In genomic region chrX:147217334-147217733, GRCh38 we compare ENCODE assay signal across 25 cellular contexts.
"Had no signal": no experiment of that assay in that cellular context is flagged by ENCODE, and none has a peak within 500 bp of the region (broad histone marks: within the 10 kb centered on the region; RNA-seq: fewer than 3 reads in every experiment).

No MANE protein-coding gene starts in this region.

- H3K27ac ChIP-seq: left lung, lower lobe of right lung, ovary, prostate gland, skin epidermis, testis, thyroid gland, transverse colon, upper lobe of left lung, vagina had no signal

- ATAC-seq: left colon; left lung; lower lobe of right lung; mucosa of descending colon; naive thymus-derived CD4-positive, alpha-beta T cell; natural killer cell treated with Interleukin-12 subunit alpha and Interleukin-12 subunit beta and Interleukin-15 and Interleukin-18, amount 100 ng/mL, for 72 hours; right cardiac atrium; sciatic nerve; stimulated activated effector memory CD8-positive, alpha-beta T cell treated with anti-CD3 and anti-CD28 coated beads, Interleukin-12 subunit alpha, Interleukin-12 subunit beta, amount 100 ng/mL, for 72 hours had no signal

- H3K36me3 ChIP-seq: left lung, lower lobe of right lung, ovary, prostate gland, thyroid gland, transverse colon, upper lobe of left lung, vagina had no signal

- H3K4me3 ChIP-seq: left lung, lower lobe of right lung, mucosa of descending colon, ovary, prostate gland, skin epidermis, testis, thyroid gland, transverse colon, upper lobe of left lung, vagina had no signal

- H3K4me1 ChIP-seq: left lung, lower lobe of right lung, prostate gland, testis, thyroid gland, transverse colon, upper lobe of left lung, vagina had no signal

- H3K27me3 ChIP-seq: left lung, ovary, testis, thyroid gland, transverse colon, upper lobe of left lung, vagina had no signal

- DNase-seq: hippocampal formation; immature natural killer cell; kidney; left colon; left lung; lower lobe of right lung; mammary epithelial cell; mesendoderm; mucosa of descending colon; naive thymus-derived CD4-positive, alpha-beta T cell; ovary; retina; right cardiac atrium; stimulated activated CD4-positive, alpha-beta T cell treated with anti-CD3 and anti-CD28 coated beads, Interleukin-4, amount 100 ng/mL, for 24 hours; stimulated activated naive CD4-positive, alpha-beta T cell; testis; thyroid gland; transverse colon; upper lobe of left lung had no signal

- H3K9me3 ChIP-seq: left lung, lower lobe of right lung, mucosa of descending colon, ovary, prostate gland, testis, thyroid gland, transverse colon, upper lobe of left lung, vagina had no signal
